1 cellular context compared by ENCODE assay signal in genomic region chr1:77683142-77683835, GRCh38.
TF ChIP-seq lines count a peak whose summit lies in the region.

No MANE protein-coding gene starts in this region.

TF ChIP-seq in K562, 482 proteins besides CTCF, POLR2A, EP300 and RAD21 (continued from another document and continues in another):
- TF ChIP-seq ELK1 (CRISPR knock-in tag; IDR thresholded peaks at IDR 0.05) = no peak
- TF ChIP-seq MEF2A (IDR thresholded peaks at IDR 0.05; ENCODE audit: control insufficient read depth, low read depth, low read length) = no peak
- peak in 1 of 2 experiments; percentile 85; a peak in 2 of 4 replicates for TF ChIP-seq KDM1A (IDR thresholded peaks at IDR 0.05)
- no peak for TF ChIP-seq POLR2B (IDR thresholded peaks at IDR 0.05; ENCODE audit: low read depth, partially characterized antibody)
- no peak for TF ChIP-seq TSC22D4 (tag; IDR thresholded peaks at IDR 0.05)
- no peak for TF ChIP-seq SAP30 (IDR thresholded peaks at IDR 0.05; ENCODE audit: borderline replicate concordance, insufficient read depth, low read depth, low read length, poor library complexity, severe bottlenecking)
- TF ChIP-seq SMARCA5 (IDR thresholded peaks at IDR 0.05) = no peak
- peak; percentile 17 for TF ChIP-seq CREM (IDR thresholded peaks at IDR 0.05; ENCODE audit: low read depth)
- no peak for TF ChIP-seq SPI1 (IDR thresholded peaks at IDR 0.05; ENCODE audit: borderline replicate concordance, low read depth, low read length)
- TF ChIP-seq NRF1 (conservative IDR thresholded peaks at IDR 0.05 in 1 of 2, IDR thresholded peaks at IDR 0.05 in 1 of 2) = peak in 1 of 2 experiments; percentile 44; a peak in 2 of 4 replicates
- TF ChIP-seq PCBP1 (IDR thresholded peaks at IDR 0.05; ENCODE audit: low read depth, low read length, poor library complexity, severe bottlenecking) = peak; percentile 96
- peak; percentile 20; the same call in 1 of the 2 replicates for TF ChIP-seq ZKSCAN1 (IDR thresholded peaks at IDR 0.05; ENCODE audit: low read depth, low read length)
- TF ChIP-seq TBP (optimal IDR thresholded peaks at IDR 0.05; ENCODE audit: low read depth, low read length) = peak; percentile 38
- TF ChIP-seq, protein P1, sequence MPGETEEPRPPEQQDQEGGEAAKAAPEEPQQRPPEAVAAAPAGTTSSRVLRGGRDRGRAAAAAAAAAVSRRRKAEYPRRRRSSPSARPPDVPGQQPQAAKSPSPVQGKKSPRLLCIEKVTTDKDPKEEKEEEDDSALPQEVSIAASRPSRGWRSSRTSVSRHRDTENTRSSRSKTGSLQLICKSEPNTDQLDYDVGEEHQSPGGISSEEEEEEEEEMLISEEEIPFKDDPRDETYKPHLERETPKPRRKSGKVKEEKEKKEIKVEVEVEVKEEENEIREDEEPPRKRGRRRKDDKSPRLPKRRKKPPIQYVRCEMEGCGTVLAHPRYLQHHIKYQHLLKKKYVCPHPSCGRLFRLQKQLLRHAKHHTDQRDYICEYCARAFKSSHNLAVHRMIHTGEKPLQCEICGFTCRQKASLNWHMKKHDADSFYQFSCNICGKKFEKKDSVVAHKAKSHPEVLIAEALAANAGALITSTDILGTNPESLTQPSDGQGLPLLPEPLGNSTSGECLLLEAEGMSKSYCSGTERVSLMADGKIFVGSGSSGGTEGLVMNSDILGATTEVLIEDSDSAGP (CRISPR knock-in tag; IDR thresholded peaks at IDR 0.05) = no peak
- TF ChIP-seq TFAM (CRISPR knock-in tag; conservative IDR thresholded peaks at IDR 0.05) = no peak
- no peak for TF ChIP-seq RBM17 (IDR thresholded peaks at IDR 0.05; ENCODE audit: borderline replicate concordance, low read depth, low read length)
- TF ChIP-seq, protein P2, sequence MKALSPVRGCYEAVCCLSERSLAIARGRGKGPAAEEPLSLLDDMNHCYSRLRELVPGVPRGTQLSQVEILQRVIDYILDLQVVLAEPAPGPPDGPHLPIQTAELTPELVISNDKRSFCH (CRISPR knock-in tag; IDR thresholded peaks at IDR 0.05) = no peak
- TF ChIP-seq, protein P2 (tag; IDR thresholded peaks at IDR 0.05) = peak; percentile 71
- peak; percentile 10 to 11; a peak in 1 of 4 replicates for TF ChIP-seq FOXK2 (conservative IDR thresholded peaks at IDR 0.05 in 1 of 2, IDR thresholded peaks at IDR 0.05 in 1 of 2; ENCODE audit: low read depth in 2 of 2)
- TF ChIP-seq KLF1 (tag; IDR thresholded peaks at IDR 0.05) = peak; percentile 38; the same call in 1 of the 2 replicates
- 0 out of 2 replicates have a peak, but pooled peaks have one; percentile 23 for TF ChIP-seq DMBX1 (CRISPR knock-in tag; IDR thresholded peaks at IDR 0.05; ENCODE audit: borderline replicate concordance)
- no peak for TF ChIP-seq MEIS2 (IDR thresholded peaks at IDR 0.05; ENCODE audit: partially characterized antibody)
- no peak for TF ChIP-seq GATA2 (CRISPR knock-in tag; IDR thresholded peaks at IDR 0.05)
- TF ChIP-seq HMGN3 (IDR thresholded peaks at IDR 0.05; ENCODE audit: borderline replicate concordance, extremely low read depth, insufficient read length, low read depth, low read length) = peak; percentile 89
- TF ChIP-seq LCOR (CRISPR knock-in tag; IDR thresholded peaks at IDR 0.05) = no peak
- TF ChIP-seq TEAD4 (IDR thresholded peaks at IDR 0.05; ENCODE audit: low read length) = no peak
- no peak for TF ChIP-seq TEAD4 (CRISPR knock-in tag; IDR thresholded peaks at IDR 0.05; ENCODE audit: borderline replicate concordance)
- TF ChIP-seq GATAD2A (IDR thresholded peaks at IDR 0.05) = 0 out of 2 replicates have a peak, but pooled peaks have one; percentile 32
- TF ChIP-seq MTA2 (IDR thresholded peaks at IDR 0.05; ENCODE audit: low read depth) = no peak
- peak; percentile 54; the same call in 1 of the 2 replicates for TF ChIP-seq SOX6 (IDR thresholded peaks at IDR 0.05)
- TF ChIP-seq, protein P3, sequence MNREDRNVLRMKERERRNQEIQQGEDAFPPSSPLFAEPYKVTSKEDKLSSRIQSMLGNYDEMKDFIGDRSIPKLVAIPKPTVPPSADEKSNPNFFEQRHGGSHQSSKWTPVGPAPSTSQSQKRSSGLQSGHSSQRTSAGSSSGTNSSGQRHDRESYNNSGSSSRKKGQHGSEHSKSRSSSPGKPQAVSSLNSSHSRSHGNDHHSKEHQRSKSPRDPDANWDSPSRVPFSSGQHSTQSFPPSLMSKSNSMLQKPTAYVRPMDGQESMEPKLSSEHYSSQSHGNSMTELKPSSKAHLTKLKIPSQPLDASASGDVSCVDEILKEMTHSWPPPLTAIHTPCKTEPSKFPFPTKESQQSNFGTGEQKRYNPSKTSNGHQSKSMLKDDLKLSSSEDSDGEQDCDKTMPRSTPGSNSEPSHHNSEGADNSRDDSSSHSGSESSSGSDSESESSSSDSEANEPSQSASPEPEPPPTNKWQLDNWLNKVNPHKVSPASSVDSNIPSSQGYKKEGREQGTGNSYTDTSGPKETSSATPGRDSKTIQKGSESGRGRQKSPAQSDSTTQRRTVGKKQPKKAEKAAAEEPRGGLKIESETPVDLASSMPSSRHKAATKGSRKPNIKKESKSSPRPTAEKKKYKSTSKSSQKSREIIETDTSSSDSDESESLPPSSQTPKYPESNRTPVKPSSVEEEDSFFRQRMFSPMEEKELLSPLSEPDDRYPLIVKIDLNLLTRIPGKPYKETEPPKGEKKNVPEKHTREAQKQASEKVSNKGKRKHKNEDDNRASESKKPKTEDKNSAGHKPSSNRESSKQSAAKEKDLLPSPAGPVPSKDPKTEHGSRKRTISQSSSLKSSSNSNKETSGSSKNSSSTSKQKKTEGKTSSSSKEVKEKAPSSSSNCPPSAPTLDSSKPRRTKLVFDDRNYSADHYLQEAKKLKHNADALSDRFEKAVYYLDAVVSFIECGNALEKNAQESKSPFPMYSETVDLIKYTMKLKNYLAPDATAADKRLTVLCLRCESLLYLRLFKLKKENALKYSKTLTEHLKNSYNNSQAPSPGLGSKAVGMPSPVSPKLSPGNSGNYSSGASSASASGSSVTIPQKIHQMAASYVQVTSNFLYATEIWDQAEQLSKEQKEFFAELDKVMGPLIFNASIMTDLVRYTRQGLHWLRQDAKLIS (CRISPR knock-in tag; IDR thresholded peaks at IDR 0.05) = no peak; the same call in 1 of the 2 replicates
- TF ChIP-seq SAFB (IDR thresholded peaks at IDR 0.05; ENCODE audit: borderline replicate concordance, low read depth, low read length) = peak; percentile 81
- TF ChIP-seq LEF1 (IDR thresholded peaks at IDR 0.05) = no peak
- no peak for TF ChIP-seq CEBPG (CRISPR knock-in tag; IDR thresholded peaks at IDR 0.05)
- no peak for TF ChIP-seq CEBPG (tag; conservative IDR thresholded peaks at IDR 0.05 in 1 of 2, IDR thresholded peaks at IDR 0.05 in 1 of 2)
- peak; percentile 89 for TF ChIP-seq FUS (optimal IDR thresholded peaks at IDR 0.05; ENCODE audit: low read depth, low read length)
- peak; percentile 47; the same call in 1 of the 2 replicates for TF ChIP-seq SIN3B (IDR thresholded peaks at IDR 0.05; ENCODE audit: low read depth)
- peak; percentile 37 for TF ChIP-seq RBM25 (IDR thresholded peaks at IDR 0.05; ENCODE audit: low read depth, low read length, severe bottlenecking)
- TF ChIP-seq POLR2AphosphoS5 (IDR thresholded peaks at IDR 0.05; ENCODE audit: control insufficient read depth, insufficient read depth, low read depth, low read length) = peak; percentile 66
- TF ChIP-seq, protein P4, sequence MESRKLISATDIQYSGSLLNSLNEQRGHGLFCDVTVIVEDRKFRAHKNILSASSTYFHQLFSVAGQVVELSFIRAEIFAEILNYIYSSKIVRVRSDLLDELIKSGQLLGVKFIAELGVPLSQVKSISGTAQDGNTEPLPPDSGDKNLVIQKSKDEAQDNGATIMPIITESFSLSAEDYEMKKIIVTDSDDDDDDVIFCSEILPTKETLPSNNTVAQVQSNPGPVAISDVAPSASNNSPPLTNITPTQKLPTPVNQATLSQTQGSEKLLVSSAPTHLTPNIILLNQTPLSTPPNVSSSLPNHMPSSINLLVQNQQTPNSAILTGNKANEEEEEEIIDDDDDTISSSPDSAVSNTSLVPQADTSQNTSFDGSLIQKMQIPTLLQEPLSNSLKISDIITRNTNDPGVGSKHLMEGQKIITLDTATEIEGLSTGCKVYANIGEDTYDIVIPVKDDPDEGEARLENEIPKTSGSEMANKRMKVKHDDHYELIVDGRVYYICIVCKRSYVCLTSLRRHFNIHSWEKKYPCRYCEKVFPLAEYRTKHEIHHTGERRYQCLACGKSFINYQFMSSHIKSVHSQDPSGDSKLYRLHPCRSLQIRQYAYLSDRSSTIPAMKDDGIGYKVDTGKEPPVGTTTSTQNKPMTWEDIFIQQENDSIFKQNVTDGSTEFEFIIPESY (CRISPR knock-in tag; IDR thresholded peaks at IDR 0.05) = 0 out of 2 replicates have a peak, but pooled peaks have one; percentile 27
- TF ChIP-seq ZNF224 (CRISPR knock-in tag; IDR thresholded peaks at IDR 0.05) = no peak
- peak; percentile 57 for TF ChIP-seq SMC3 (conservative IDR thresholded peaks at IDR 0.05; ENCODE audit: insufficient read depth, low read depth, low read length)
- no peak for TF ChIP-seq STAT5B (CRISPR knock-in tag; IDR thresholded peaks at IDR 0.05)
- no peak for TF ChIP-seq SMAD3 (CRISPR knock-in tag; conservative IDR thresholded peaks at IDR 0.05)
- TF ChIP-seq ETV6 (IDR thresholded peaks at IDR 0.05; ENCODE audit: borderline replicate concordance in 1 of 2, low read depth in 2 of 2, low read length in 1 of 2) = peak; percentile 45 to 74; a peak in 3 of 4 replicates
- TF ChIP-seq ETV6 (CRISPR knock-in tag; IDR thresholded peaks at IDR 0.05; ENCODE audit: borderline replicate concordance) = no peak
- TF ChIP-seq RBM14 (IDR thresholded peaks at IDR 0.05; ENCODE audit: borderline replicate concordance, insufficient read depth, low read depth, low read length) = no peak
- TF ChIP-seq MCM2 (IDR thresholded peaks at IDR 0.05; ENCODE audit: low read depth) = no peak
- TF ChIP-seq ESRRB (CRISPR knock-in tag; IDR thresholded peaks at IDR 0.05; ENCODE audit: borderline replicate concordance) = no peak
- TF ChIP-seq CAMTA2 (CRISPR knock-in tag; conservative IDR thresholded peaks at IDR 0.05) = no peak
- no peak for TF ChIP-seq TAL1 (IDR thresholded peaks at IDR 0.05)
- TF ChIP-seq ZC3H8 (IDR thresholded peaks at IDR 0.05) = no peak
- TF ChIP-seq, protein P5, sequence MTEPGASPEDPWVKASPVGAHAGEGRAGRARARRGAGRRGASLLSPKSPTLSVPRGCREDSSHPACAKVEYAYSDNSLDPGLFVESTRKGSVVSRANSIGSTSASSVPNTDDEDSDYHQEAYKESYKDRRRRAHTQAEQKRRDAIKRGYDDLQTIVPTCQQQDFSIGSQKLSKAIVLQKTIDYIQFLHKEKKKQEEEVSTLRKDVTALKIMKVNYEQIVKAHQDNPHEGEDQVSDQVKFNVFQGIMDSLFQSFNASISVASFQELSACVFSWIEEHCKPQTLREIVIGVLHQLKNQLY (CRISPR knock-in tag; conservative IDR thresholded peaks at IDR 0.05) = 0 out of 4 replicates have a peak, but pooled peaks of 1 of the 2 experiments have one; percentile 34
- TF ChIP-seq, protein P6, sequence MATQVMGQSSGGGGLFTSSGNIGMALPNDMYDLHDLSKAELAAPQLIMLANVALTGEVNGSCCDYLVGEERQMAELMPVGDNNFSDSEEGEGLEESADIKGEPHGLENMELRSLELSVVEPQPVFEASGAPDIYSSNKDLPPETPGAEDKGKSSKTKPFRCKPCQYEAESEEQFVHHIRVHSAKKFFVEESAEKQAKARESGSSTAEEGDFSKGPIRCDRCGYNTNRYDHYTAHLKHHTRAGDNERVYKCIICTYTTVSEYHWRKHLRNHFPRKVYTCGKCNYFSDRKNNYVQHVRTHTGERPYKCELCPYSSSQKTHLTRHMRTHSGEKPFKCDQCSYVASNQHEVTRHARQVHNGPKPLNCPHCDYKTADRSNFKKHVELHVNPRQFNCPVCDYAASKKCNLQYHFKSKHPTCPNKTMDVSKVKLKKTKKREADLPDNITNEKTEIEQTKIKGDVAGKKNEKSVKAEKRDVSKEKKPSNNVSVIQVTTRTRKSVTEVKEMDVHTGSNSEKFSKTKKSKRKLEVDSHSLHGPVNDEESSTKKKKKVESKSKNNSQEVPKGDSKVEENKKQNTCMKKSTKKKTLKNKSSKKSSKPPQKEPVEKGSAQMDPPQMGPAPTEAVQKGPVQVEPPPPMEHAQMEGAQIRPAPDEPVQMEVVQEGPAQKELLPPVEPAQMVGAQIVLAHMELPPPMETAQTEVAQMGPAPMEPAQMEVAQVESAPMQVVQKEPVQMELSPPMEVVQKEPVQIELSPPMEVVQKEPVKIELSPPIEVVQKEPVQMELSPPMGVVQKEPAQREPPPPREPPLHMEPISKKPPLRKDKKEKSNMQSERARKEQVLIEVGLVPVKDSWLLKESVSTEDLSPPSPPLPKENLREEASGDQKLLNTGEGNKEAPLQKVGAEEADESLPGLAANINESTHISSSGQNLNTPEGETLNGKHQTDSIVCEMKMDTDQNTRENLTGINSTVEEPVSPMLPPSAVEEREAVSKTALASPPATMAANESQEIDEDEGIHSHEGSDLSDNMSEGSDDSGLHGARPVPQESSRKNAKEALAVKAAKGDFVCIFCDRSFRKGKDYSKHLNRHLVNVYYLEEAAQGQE (CRISPR knock-in tag; IDR thresholded peaks at IDR 0.05; ENCODE audit: low read depth) = peak; percentile 61; the same call in 1 of the 2 replicates
- TF ChIP-seq TBL1XR1 (IDR thresholded peaks at IDR 0.05; ENCODE audit: low read length in 2 of 2) = no peak; a peak in 2 of 4 replicates
- peak; percentile 74; the same call in 1 of the 2 replicates for TF ChIP-seq ZBTB7A (IDR thresholded peaks at IDR 0.05; ENCODE audit: borderline replicate concordance, control insufficient read depth, low read depth, low read length)
- no peak for TF ChIP-seq ASH1L (IDR thresholded peaks at IDR 0.05; ENCODE audit: borderline replicate concordance, low read depth, partially characterized antibody)
- TF ChIP-seq NBN (IDR thresholded peaks at IDR 0.05; ENCODE audit: low read depth) = peak; percentile 8; the same call in 1 of the 2 replicates
- no peak for TF ChIP-seq CBFA2T2 (conservative IDR thresholded peaks at IDR 0.05)
- no peak for TF ChIP-seq SIRT6 (IDR thresholded peaks at IDR 0.05; ENCODE audit: low read depth, low read length)
- TF ChIP-seq, protein P7, sequence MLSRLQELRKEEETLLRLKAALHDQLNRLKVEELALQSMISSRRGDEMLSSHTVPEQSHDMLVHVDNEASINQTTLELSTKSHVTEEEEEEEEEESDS (CRISPR knock-in tag; IDR thresholded peaks at IDR 0.05) = no peak
